Comparison of ENCODE assay signal across 12 cellular contexts in genomic region chr6:24864345-24864744, GRCh38.
A peak's percentile ranks its signal among the peaks of the same experiment; 100 is the strongest.
DNase-seq lines count a peak whose midpoint lies in the region; ATAC-seq and TF ChIP-seq lines count a peak whose summit lies in the region.
"Had no signal": no experiment of that assay in that cellular context is flagged by ENCODE, and none has a peak within 500 bp of the region (broad histone marks: within the 10 kb centered on the region; RNA-seq: fewer than 3 reads in every experiment).

No MANE protein-coding gene starts in this region.

- peak; percentile 4 for DNase-seq in COLO668 (lab: John Stamatoyannopoulos, UW; ENCODE audit: unreplicated experiment)
- DNase-seq in HT1080 (ENCODE audit: low read depth), result peak; percentile 28
- no peak for DNase-seq in RWPE2 (ENCODE audit: low spot score)
- DNase-seq in foreskin keratinocyte, result no peak
- no peak for DNase-seq in stimulated activated CD4-positive, alpha-beta T cell treated with anti-CD3 and anti-CD28 coated beads, Interleukin-2, amount 100 ng/mL, for 24 hours
- DNase-seq in activated CD8-positive, alpha-beta memory T cell treated with anti-CD3 and anti-CD28 coated beads, Interleukin-2, amount 10 ng/mL, durations not matched to agents 7 days and 5 days, result no peak
- DNase-seq in prostate gland (ENCODE audit: low spot score), result no peak
- DNase-seq: activated T-cell treated with anti-CD3 and anti-CD28 coated beads for 4 hours; stimulated activated CD8-positive, alpha-beta memory T cell treated with anti-CD3 and anti-CD28 coated beads, Interleukin-4, amount 100 ng/mL, for 48 hours had no signal

- H3K9me3 ChIP-seq in RWPE2 (ENCODE audit: severe bottlenecking) (no peaks in the 10 kb centered on the region), prostate gland (no peaks in the 10 kb centered on the region)

- H3K27me3 ChIP-seq in RWPE2 (ENCODE audit: insufficient read depth, poor library complexity, severe bottlenecking) (no peaks in the 10 kb centered on the region), foreskin keratinocyte (peaks cover 9% of the 10 kb centered on the region), prostate gland (replicated peaks; ENCODE audit: insufficient read depth) (no peaks in the 10 kb centered on the region)
- H3K27me3 ChIP-seq: hepatocyte had no signal

- H3K4me3 Mint-ChIP-seq in activated CD8-positive, alpha-beta memory T cell treated with anti-CD3 and anti-CD28 coated beads, Interleukin-2, amount 10 ng/mL, durations not matched to agents 7 days and 5 days, result no peak overlapping the region
- H3K4me3 Mint-ChIP-seq: T-helper 2 cell treated with Interferon-gamma antibody and Interleukin-4, amounts not matched to agents 5 μg/mL and 100 μg/mL, for 36 hours had no signal

- TF ChIP-seq CTCF in RWPE2 (IDR thresholded peaks at IDR 0.05; ENCODE audit: poor library complexity, severe bottlenecking), result no peak
- no peak for TF ChIP-seq CTCF in foreskin keratinocyte (conservative IDR thresholded peaks at IDR 0.05)
- no peak for TF ChIP-seq CTCF in prostate gland (IDR thresholded peaks at IDR 0.05)

- peaks cover 9% of the 10 kb centered on the region for H3K4me1 ChIP-seq in RWPE2 (ENCODE audit: insufficient read depth, poor library complexity, severe bottlenecking)
- no peaks in the 10 kb centered on the region for H3K4me1 ChIP-seq in foreskin keratinocyte
- no peaks in the 10 kb centered on the region for H3K4me1 ChIP-seq in prostate gland (replicated peaks)

- intact Hi-C loops in prostate gland (cut with DNase I), result no loop called here

- H3K9me3 Mint-ChIP-seq in activated CD8-positive, alpha-beta memory T cell treated with anti-CD3 and anti-CD28 coated beads, Interleukin-2, amount 10 ng/mL, durations not matched to agents 7 days and 5 days (ENCODE audit: low read depth), result no peaks in the 10 kb centered on the region
- H3K9me3 Mint-ChIP-seq: T-helper 2 cell treated with Interferon-gamma antibody and Interleukin-4, amounts not matched to agents 5 μg/mL and 100 μg/mL, for 36 hours had no signal

- H3K27me3 Mint-ChIP-seq in activated CD8-positive, alpha-beta memory T cell treated with anti-CD3 and anti-CD28 coated beads, Interleukin-2, amount 10 ng/mL, durations not matched to agents 7 days and 5 days, result no peaks in the 10 kb centered on the region

- CTCF ChIA-PET in activated CD8-positive, alpha-beta memory T cell treated with anti-CD3 and anti-CD28 coated beads, Interleukin-2, amount 10 ng/mL, durations not matched to agents 7 days and 5 days (lab: Charles Lee), result no interaction called here

- H3K36me3 ChIP-seq in RWPE2 (ENCODE audit: low read depth) (no peaks in the 10 kb centered on the region), prostate gland (no peaks in the 10 kb centered on the region)

- H3K27ac Mint-ChIP-seq in activated CD8-positive, alpha-beta memory T cell treated with anti-CD3 and anti-CD28 coated beads, Interleukin-2, amount 10 ng/mL, durations not matched to agents 7 days and 5 days, result no peak overlapping the region
- H3K27ac Mint-ChIP-seq: T-helper 2 cell treated with Interferon-gamma antibody and Interleukin-4, amounts not matched to agents 5 μg/mL and 100 μg/mL, for 36 hours had no signal

- WGBS in prostate gland, result 81% methylated on average over 1 of the region's 1 CpG

- peaks cover 68% of the 10 kb centered on the region for H3K36me3 Mint-ChIP-seq in activated CD8-positive, alpha-beta memory T cell treated with anti-CD3 and anti-CD28 coated beads, Interleukin-2, amount 10 ng/mL, durations not matched to agents 7 days and 5 days

- peaks cover 37% of the 10 kb centered on the region for H3K4me1 Mint-ChIP-seq in activated CD8-positive, alpha-beta memory T cell treated with anti-CD3 and anti-CD28 coated beads, Interleukin-2, amount 10 ng/mL, durations not matched to agents 7 days and 5 days

- no peak for TF ChIP-seq POLR2A in prostate gland (IDR thresholded peaks at IDR 0.05)

- no peak overlapping the region for H3K27ac ChIP-seq in RWPE2 (ENCODE audit: poor library complexity, severe bottlenecking)
- H3K27ac ChIP-seq in foreskin keratinocyte, result no peak overlapping the region
- H3K27ac ChIP-seq in prostate gland, result no peak overlapping the region
- H3K27ac ChIP-seq: hepatocyte had no signal

- peak; percentile 41; the same call in 1 of the 3 replicates for ATAC-seq in RWPE2 (ENCODE audit: low read depth)
- ATAC-seq in foreskin keratinocyte, result peak; percentile 19
- no peak for ATAC-seq in activated CD8-positive, alpha-beta memory T cell treated with anti-CD3 and anti-CD28 coated beads, Interleukin-2, amount 10 ng/mL, durations not matched to agents 7 days and 5 days
- ATAC-seq in GM18498 (IDR thresholded peaks at IDR 0.05; ENCODE audit: unreplicated experiment), result no peak

- H3K4me3 ChIP-seq in RWPE2 (ENCODE audit: severe bottlenecking), result no peak overlapping the region
- H3K4me3 ChIP-seq in prostate gland, result no peak overlapping the region
- H3K4me3 ChIP-seq: hepatocyte had no signal

Comparison
In these comparisons a context has a peak if more than half of its experiments do, and no peak if none do; other contexts are left out.
1. DNase-seq: peak in COLO668 (single experiment) and HT1080 (single experiment); none in RWPE2 (single experiment), foreskin keratinocyte (0 of 2), stimulated activated CD4-positive, alpha-beta T cell treated with anti-CD3 and anti-CD28 coated beads, Interleukin-2, amount 100 ng/mL, for 24 hours (0 of 2), activated CD8-positive, alpha-beta memory T cell treated with anti-CD3 and anti-CD28 coated beads, Interleukin-2, amount 10 ng/mL, durations not matched to agents 7 days and 5 days (single experiment) and prostate gland (single experiment).
2. ATAC-seq: peak in RWPE2 (single experiment) and foreskin keratinocyte (single experiment); none in activated CD8-positive, alpha-beta memory T cell treated with anti-CD3 and anti-CD28 coated beads, Interleukin-2, amount 10 ng/mL, durations not matched to agents 7 days and 5 days (single experiment) and GM18498 (single experiment).